ENCODE assay signal across 1 cellular context in the genomic region with DNA sequence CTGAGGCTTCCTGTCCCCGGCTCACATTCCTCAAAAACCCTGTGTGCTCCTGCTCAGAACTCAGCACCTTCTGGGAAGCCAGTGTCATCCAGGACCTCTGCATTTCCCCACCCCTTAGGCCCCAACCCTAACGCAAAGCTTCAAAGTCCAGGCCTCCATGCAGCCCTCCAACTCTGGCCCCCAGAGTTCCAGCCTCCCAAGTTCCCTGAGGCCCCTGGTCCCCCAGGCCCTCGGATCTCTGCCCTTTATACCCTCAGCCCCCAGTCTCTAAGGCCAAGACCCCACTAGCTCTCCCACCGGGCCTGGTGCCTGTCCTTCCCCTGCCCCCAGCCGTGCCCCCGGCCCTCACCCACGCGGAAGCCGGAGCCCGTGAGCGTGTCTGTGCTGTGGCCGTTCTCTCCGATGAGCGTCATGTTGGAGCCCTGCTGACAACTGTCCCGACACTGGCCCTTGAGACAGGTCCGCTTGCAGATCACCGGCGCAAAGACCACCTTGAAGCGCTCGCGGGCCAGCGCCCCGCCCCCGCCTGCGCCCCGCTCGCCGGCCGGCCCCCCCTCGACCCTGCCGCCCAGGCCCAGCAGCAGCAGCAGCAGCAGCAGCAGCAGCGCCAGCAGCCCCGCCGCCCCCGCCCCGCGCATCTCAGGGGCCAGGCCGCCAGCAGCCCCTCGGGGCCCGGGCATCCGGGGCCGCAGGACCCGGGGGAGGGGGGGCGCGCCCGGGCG.
TF ChIP-seq lines count a peak whose summit lies in the region.

No MANE protein-coding gene starts in this region.

TF ChIP-seq in HepG2, 621 proteins besides CTCF, POLR2A, EP300 and RAD21 (continued from another document and continues in another):
- TF ChIP-seq, protein P1, sequence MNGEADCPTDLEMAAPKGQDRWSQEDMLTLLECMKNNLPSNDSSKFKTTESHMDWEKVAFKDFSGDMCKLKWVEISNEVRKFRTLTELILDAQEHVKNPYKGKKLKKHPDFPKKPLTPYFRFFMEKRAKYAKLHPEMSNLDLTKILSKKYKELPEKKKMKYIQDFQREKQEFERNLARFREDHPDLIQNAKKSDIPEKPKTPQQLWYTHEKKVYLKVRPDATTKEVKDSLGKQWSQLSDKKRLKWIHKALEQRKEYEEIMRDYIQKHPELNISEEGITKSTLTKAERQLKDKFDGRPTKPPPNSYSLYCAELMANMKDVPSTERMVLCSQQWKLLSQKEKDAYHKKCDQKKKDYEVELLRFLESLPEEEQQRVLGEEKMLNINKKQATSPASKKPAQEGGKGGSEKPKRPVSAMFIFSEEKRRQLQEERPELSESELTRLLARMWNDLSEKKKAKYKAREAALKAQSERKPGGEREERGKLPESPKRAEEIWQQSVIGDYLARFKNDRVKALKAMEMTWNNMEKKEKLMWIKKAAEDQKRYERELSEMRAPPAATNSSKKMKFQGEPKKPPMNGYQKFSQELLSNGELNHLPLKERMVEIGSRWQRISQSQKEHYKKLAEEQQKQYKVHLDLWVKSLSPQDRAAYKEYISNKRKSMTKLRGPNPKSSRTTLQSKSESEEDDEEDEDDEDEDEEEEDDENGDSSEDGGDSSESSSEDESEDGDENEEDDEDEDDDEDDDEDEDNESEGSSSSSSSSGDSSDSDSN (CRISPR knock-in tag; IDR thresholded peaks at IDR 0.05), result peak; percentile 73
- TF ChIP-seq CEBPB (IDR thresholded peaks at IDR 0.05; ENCODE audit: borderline replicate concordance, low read depth, low read length) (no peak), HNF1B (CRISPR knock-in tag; IDR thresholded peaks at IDR 0.05) (0 out of 2 replicates have a peak, but pooled peaks have one; percentile 20), U2AF1 (optimal IDR thresholded peaks at IDR 0.05; ENCODE audit: low read depth, low read length) (no peak), ZNF691 (CRISPR knock-in tag; IDR thresholded peaks at IDR 0.05; ENCODE audit: borderline replicate concordance, low read depth) (no peak), SIN3B (IDR thresholded peaks at IDR 0.05; ENCODE audit: low read length) (no peak), NFYC (CRISPR knock-in tag; IDR thresholded peaks at IDR 0.05) (no peak), ZNF564 (CRISPR knock-in tag; IDR thresholded peaks at IDR 0.05) (no peak), ZNF30 (CRISPR knock-in tag; IDR thresholded peaks at IDR 0.05) (no peak), DZIP1 (CRISPR knock-in tag; IDR thresholded peaks at IDR 0.05) (no peak), ZSCAN21 (CRISPR knock-in tag; IDR thresholded peaks at IDR 0.05; ENCODE audit: borderline replicate concordance) (0 out of 2 replicates have a peak, but pooled peaks have one; percentile 51), ZHX1 (CRISPR knock-in tag; IDR thresholded peaks at IDR 0.05; ENCODE audit: low read depth) (no peak), EEA1 (CRISPR knock-in tag; IDR thresholded peaks at IDR 0.05; ENCODE audit: borderline replicate concordance) (no peak), ATF6 (CRISPR knock-in tag; conservative IDR thresholded peaks at IDR 0.05) (no peak), ZNF772 (CRISPR knock-in tag; IDR thresholded peaks at IDR 0.05) (0 out of 2 replicates have a peak, but pooled peaks have one; percentile 33), KLF12 (CRISPR knock-in tag; IDR thresholded peaks at IDR 0.05; ENCODE audit: borderline replicate concordance) (no peak), ISX (CRISPR knock-in tag; conservative IDR thresholded peaks at IDR 0.05) (no peak), MTF1 (CRISPR knock-in tag; IDR thresholded peaks at IDR 0.05) (no peak), ZNF282 (IDR thresholded peaks at IDR 0.05; ENCODE audit: partially characterized antibody) (no peak), FOXA1 (IDR thresholded peaks at IDR 0.05) (no peak), FOXA1 (CRISPR knock-in tag; IDR thresholded peaks at IDR 0.05) (no peak), MED1 (CRISPR knock-in tag; IDR thresholded peaks at IDR 0.05) (no peak)
- TF ChIP-seq, protein P2, sequence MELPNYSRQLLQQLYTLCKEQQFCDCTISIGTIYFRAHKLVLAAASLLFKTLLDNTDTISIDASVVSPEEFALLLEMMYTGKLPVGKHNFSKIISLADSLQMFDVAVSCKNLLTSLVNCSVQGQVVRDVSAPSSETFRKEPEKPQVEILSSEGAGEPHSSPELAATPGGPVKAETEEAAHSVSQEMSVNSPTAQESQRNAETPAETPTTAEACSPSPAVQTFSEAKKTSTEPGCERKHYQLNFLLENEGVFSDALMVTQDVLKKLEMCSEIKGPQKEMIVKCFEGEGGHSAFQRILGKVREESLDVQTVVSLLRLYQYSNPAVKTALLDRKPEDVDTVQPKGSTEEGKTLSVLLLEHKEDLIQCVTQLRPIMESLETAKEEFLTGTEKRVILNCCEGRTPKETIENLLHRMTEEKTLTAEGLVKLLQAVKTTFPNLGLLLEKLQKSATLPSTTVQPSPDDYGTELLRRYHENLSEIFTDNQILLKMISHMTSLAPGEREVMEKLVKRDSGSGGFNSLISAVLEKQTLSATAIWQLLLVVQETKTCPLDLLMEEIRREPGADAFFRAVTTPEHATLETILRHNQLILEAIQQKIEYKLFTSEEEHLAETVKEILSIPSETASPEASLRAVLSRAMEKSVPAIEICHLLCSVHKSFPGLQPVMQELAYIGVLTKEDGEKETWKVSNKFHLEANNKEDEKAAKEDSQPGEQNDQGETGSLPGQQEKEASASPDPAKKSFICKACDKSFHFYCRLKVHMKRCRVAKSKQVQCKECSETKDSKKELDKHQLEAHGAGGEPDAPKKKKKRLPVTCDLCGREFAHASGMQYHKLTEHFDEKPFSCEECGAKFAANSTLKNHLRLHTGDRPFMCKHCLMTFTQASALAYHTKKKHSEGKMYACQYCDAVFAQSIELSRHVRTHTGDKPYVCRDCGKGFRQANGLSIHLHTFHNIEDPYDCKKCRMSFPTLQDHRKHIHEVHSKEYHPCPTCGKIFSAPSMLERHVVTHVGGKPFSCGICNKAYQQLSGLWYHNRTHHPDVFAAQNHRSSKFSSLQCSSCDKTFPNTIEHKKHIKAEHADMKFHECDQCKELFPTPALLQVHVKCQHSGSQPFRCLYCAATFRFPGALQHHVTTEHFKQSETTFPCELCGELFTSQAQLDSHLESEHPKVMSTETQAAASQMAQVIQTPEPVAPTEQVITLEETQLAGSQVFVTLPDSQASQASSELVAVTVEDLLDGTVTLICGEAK (IDR thresholded peaks at IDR 0.05), result no peak
- TF ChIP-seq, protein P2 (CRISPR knock-in tag; IDR thresholded peaks at IDR 0.05), result peak; percentile 60
